In the genomic region with DNA sequence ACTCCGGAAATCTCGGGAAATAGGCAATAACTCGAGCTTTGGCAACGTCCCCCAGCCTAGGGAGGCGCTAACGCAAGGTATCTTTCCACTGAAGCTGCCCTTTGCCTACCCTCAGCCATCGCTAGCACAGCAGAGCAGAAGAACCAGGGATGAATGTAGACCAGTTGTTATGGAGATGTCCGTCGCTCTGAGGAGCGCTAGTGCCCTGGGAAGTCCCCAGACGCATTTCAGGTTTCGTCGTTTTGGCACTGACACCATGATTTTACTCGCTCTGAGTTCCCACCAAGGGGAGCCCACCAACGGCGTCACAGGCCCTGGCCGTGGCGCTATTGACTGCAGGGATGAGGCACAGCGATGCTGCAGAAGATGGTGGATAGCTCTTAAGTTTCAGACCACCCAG, we compare ENCODE assay signal across 12 cellular contexts. TPM values are rescaled to one million over a fixed set of nuclear protein-coding genes. Genes with fewer than 3 reads are reported as not detected.
A peak's percentile ranks its signal among the peaks of the same experiment; 100 is the strongest.
DNase-seq lines count a peak whose midpoint lies in the region; ATAC-seq, FAIRE-seq and TF ChIP-seq lines count a peak whose summit lies in the region.
"Had no signal": no experiment of that assay in that cellular context is flagged by ENCODE, and none has a peak within 500 bp of the region (broad histone marks: within the 10 kb centered on the region; RNA-seq: fewer than 3 reads in every experiment).

No MANE protein-coding gene starts in this region.

- H3K14ac ChIP-seq in H1 (ENCODE audit: insufficient read length): no peak overlapping the region
- H3K14ac ChIP-seq in neuronal stem cell (ENCODE audit: low read length): no peak overlapping the region

- CTCF ChIA-PET in H1 (lab: Charles Lee; ENCODE audit: partially characterized antibody): interaction anchor here (0.8 to 11.2 kb wide), 5 partner anchors 10 to 535 kb away, joined by 3 to 223 read pairs (median 3); a partner anchor contains a TSS

- H3K79me1 ChIP-seq in H1 (ENCODE audit: low read depth, low read length): no peaks in the 10 kb centered on the region
- no peaks in the 10 kb centered on the region for H3K79me1 ChIP-seq in neuronal stem cell (ENCODE audit: low read depth, low read length)

- H3K18ac ChIP-seq in H1 (ENCODE audit: extremely low read depth, low read length): peak overlapping the region; percentile 99
- H3K18ac ChIP-seq in neuronal stem cell (ENCODE audit: low read length): no peak overlapping the region

- TF ChIP-seq RAD21 in H1 (IDR thresholded peaks at IDR 0.05 in 1 of 2, conservative IDR thresholded peaks at IDR 0.05 in 1 of 2; ENCODE audit: low read depth in 2 of 2, low read length in 2 of 2): peak; percentile 50 to 60

- peaks cover 0 to 4% of the 10 kb centered on the region in 2 experiments for H4K20me1 ChIP-seq in H1 (replicated peaks in 1 of 2; ENCODE audit: control insufficient read depth in 1 of 2, insufficient read depth in 2 of 2, low read length in 2 of 2)

- H3K56ac ChIP-seq in H1 (replicated peaks; ENCODE audit: insufficient read length, low read depth, low read length): no peak overlapping the region

- H3K4me2 ChIP-seq in H1 (ENCODE audit: insufficient read depth in 1 of 2, low read depth in 2 of 2, low read length in 2 of 2) (peak overlapping the region; percentile 94 to 97), neuronal stem cell (ENCODE audit: insufficient read depth, low read length, poor library complexity, severe bottlenecking) (peak overlapping the region; percentile 85)

- peaks cover 32% of the 10 kb centered on the region for H3K23me2 ChIP-seq in H1 (ENCODE audit: low read depth, low read length)

- no peak overlapping the region for H3K27ac Mint-ChIP-seq in T-helper 17 cell
- H3K27ac Mint-ChIP-seq: activated naive CD4-positive, alpha-beta T cell treated with anti-CD3 and anti-CD28 coated beads, Interleukin-2, amount 50 U/mL, for 72 hours; stimulated activated memory B cell treated with anti-CD40 and anti-IgM and Interleukin-4, amounts not matched to agents 10 μg/mL and 1 μg/mL and 100 μg/mL, for 72 hours had no signal

- H3K27me3 ChIP-seq in HUES64 (ENCODE audit: insufficient read depth, low read length) (peaks cover 77% of the 10 kb centered on the region), H1 (replicated peaks in 1 of 4; ENCODE audit: control insufficient read depth in 3 of 4, extremely low read depth in 1 of 4, insufficient read depth in 3 of 4, low read length in 3 of 4) (peaks cover 7 to 29% (median 25%) of the 10 kb centered on the region in 4 experiments), neuronal stem cell (ENCODE audit: control insufficient read depth in 3 of 3, insufficient read depth in 3 of 3, low read depth in 1 of 3, low read length in 3 of 3) (peaks cover 12 to 64% (median 34%) of the 10 kb centered on the region in 3 experiments)

- peaks cover 2% of the 10 kb centered on the region for H3K36me3 Mint-ChIP-seq in T-helper 17 cell (ENCODE audit: low read depth)
- H3K36me3 Mint-ChIP-seq: stimulated activated memory B cell treated with anti-CD40 and anti-IgM and Interleukin-4, amounts not matched to agents 10 μg/mL and 1 μg/mL and 100 μg/mL, for 72 hours had no signal

- under 1% methylated on average over 19 of the region's 19 CpGs for WGBS in HUES64
- WGBS in H1 (ENCODE audit: extremely low coverage in 1 of 2, insufficient coverage in 1 of 2, insufficient read length in 1 of 2, insufficient replicate concordance in 2 of 2, low coverage in 1 of 2, low lambda C conversion rate in 2 of 2, missing lambda C conversion rate in 1 of 2), 2 experiments: 3% methylated on average over 13 of the region's 19 CpGs; no CpG with 5 or more reads in 1 of the 2 experiments
- WGBS in neuronal stem cell (ENCODE audit: extremely low coverage in 2 of 2, insufficient read length in 2 of 2, insufficient replicate concordance in 1 of 2), 2 donors: no CpG with 5 or more reads among the region's 19 CpGs

- H2AK5ac ChIP-seq in H1 (ENCODE audit: low read depth, low read length): no peak overlapping the region
- no peak overlapping the region for H2AK5ac ChIP-seq in neuronal stem cell (ENCODE audit: low read depth, low read length)

- H3K27ac ChIP-seq in HUES64 (ENCODE audit: low read depth, low read length): no peak overlapping the region
- no peak overlapping the region; the same call in 1 of the 2 replicates for H3K27ac ChIP-seq in H1 (ENCODE audit: low read depth, low read length)
- no peak overlapping the region for H3K27ac ChIP-seq in neuronal stem cell (replicated peaks; ENCODE audit: low read length)

- H4K5ac ChIP-seq in H1 (ENCODE audit: insufficient read length, low read depth, low read length): peak overlapping the region; percentile 2

- peak overlapping the region; percentile 74 for H2BK20ac ChIP-seq in H1 (ENCODE audit: low read length)

- H2BK12ac ChIP-seq in H1 (ENCODE audit: low read depth, low read length) (peak overlapping the region; percentile 96), neuronal stem cell (ENCODE audit: low read length) (no peak overlapping the region)

- H3K4me3 ChIP-seq in HUES64 (ENCODE audit: low read length) (peak overlapping the region; percentile 65), H1 (ENCODE audit: extremely low read depth in 1 of 4, insufficient read depth in 2 of 4, low read depth in 3 of 4, low read length in 4 of 4) (peak overlapping the region; percentile 53 to 74 (median 64)), neuronal stem cell (ENCODE audit: low read length in 2 of 2) (peak overlapping the region; percentile 42 to 67)

- H2BK120ac ChIP-seq in H1 (replicated peaks; ENCODE audit: low read depth, low read length): no peak overlapping the region
- no peak overlapping the region for H2BK120ac ChIP-seq in neuronal stem cell (ENCODE audit: low read depth, low read length)

- H3K23ac ChIP-seq in H1 (ENCODE audit: insufficient read length): no peak overlapping the region
- no peak overlapping the region for H3K23ac ChIP-seq in neuronal stem cell (ENCODE audit: low read depth, low read length, poor library complexity)

- peak overlapping the region; percentile 84; the same call in 1 of the 2 replicates for H2BK5ac ChIP-seq in H1 (ENCODE audit: low read depth, low read length)
- no peak overlapping the region for H2BK5ac ChIP-seq in neuronal stem cell (ENCODE audit: low read length)

- H3K36me3 ChIP-seq in HUES64 (ENCODE audit: insufficient read depth, low read length) (no peaks in the 10 kb centered on the region), H1 (ENCODE audit: control insufficient read depth in 2 of 4, insufficient read depth in 4 of 4, low read length in 3 of 4) (no peaks in the 10 kb centered on the region), neuronal stem cell (replicated peaks in 1 of 2; ENCODE audit: control insufficient read depth in 2 of 2, insufficient read depth in 2 of 2, low read length in 2 of 2) (no peaks in the 10 kb centered on the region)

- H2AFZ ChIP-seq in H1 (ENCODE audit: low read length): peak overlapping the region; percentile 82
- peak overlapping the region; percentile 91 for H2AFZ ChIP-seq in neuronal stem cell (ENCODE audit: low read length)

- H3K9me3 ChIP-seq in HUES64 (ENCODE audit: insufficient read depth, low read depth, low read length) (no peaks in the 10 kb centered on the region), H1 (ENCODE audit: insufficient read depth in 2 of 2, low read depth in 1 of 2, low read length in 1 of 2) (no peaks in the 10 kb centered on the region), neuronal stem cell (replicated peaks in 1 of 2; ENCODE audit: control insufficient read depth in 2 of 2, insufficient read depth in 1 of 2, low read depth in 1 of 2, low read length in 2 of 2) (no peaks in the 10 kb centered on the region), T-helper 17 cell (ENCODE audit: control insufficient read depth, low read length, poor library complexity, severe bottlenecking) (peaks cover 3% of the 10 kb centered on the region)

- no peaks in the 10 kb centered on the region for H3K79me2 ChIP-seq in H1 (ENCODE audit: control insufficient read depth in 1 of 2, insufficient read depth in 2 of 2, low read length in 2 of 2)

- POLR2A ChIA-PET in H1 (lab: Charles Lee; ENCODE audit: partially characterized antibody): interaction anchor here (0.6 to 9.1 kb wide), 10 partner anchors 18 to 388 kb away, joined by 3 to 191 read pairs (median 3); a partner anchor contains a TSS

- H4K8ac ChIP-seq in H1 (ENCODE audit: extremely low read depth, insufficient read depth, low read length): no peak overlapping the region
- no peak overlapping the region for H4K8ac ChIP-seq in neuronal stem cell (ENCODE audit: low read depth, low read length)

- ATAC-seq in HG03460 (IDR thresholded peaks at IDR 0.05; ENCODE audit: unreplicated experiment): no peak
- no peak for ATAC-seq in T-helper 17 cell
- ATAC-seq: HCT116; stimulated activated memory B cell treated with anti-CD40 and anti-IgM and Interleukin-4, amounts not matched to agents 10 μg/mL and 1 μg/mL and 100 μg/mL, for 72 hours had no signal

- no peak overlapping the region for H3K4me3 Mint-ChIP-seq in T-helper 17 cell
- H3K4me3 Mint-ChIP-seq: stimulated activated memory B cell treated with anti-CD40 and anti-IgM and Interleukin-4, amounts not matched to agents 10 μg/mL and 1 μg/mL and 100 μg/mL, for 72 hours had no signal

- H2BK15ac ChIP-seq in H1 (ENCODE audit: low read length): peak overlapping the region; percentile 65; the same call in 1 of the 2 replicates
- H2BK15ac ChIP-seq in neuronal stem cell (ENCODE audit: low read length): no peak overlapping the region

- peak overlapping the region; percentile 69 for H4K91ac ChIP-seq in H1 (replicated peaks; ENCODE audit: insufficient read length, low read length)
- H4K91ac ChIP-seq in neuronal stem cell (ENCODE audit: low read depth, low read length, poor library complexity): no peak overlapping the region

- FAIRE-seq in H1 (lab: Jason Lieb, UNC): peak; percentile 69
- FAIRE-seq in GM12892 (lab: Jason Lieb, UNC): no peak

- no peak overlapping the region for H3K9ac ChIP-seq in HUES64 (ENCODE audit: low read depth, low read length)
- H3K9ac ChIP-seq in H1 (replicated peaks in 1 of 4; ENCODE audit: extremely low read depth in 1 of 4, low read depth in 3 of 4, low read length in 3 of 4): peak overlapping the region; percentile 0 to 39 (median 22); a peak in 4 of 7 replicates
- H3K9ac ChIP-seq in neuronal stem cell (ENCODE audit: low read depth, low read length, poor library complexity): peak overlapping the region; percentile 61

- peak in 1 of 2 experiments; percentile 35; a peak in 1 of 3 replicates for TF ChIP-seq POLR2A in H1 (IDR thresholded peaks at IDR 0.05; ENCODE audit: control extremely low read depth in 1 of 2, low read depth in 2 of 2, low read length in 2 of 2)
- no peak for TF ChIP-seq POLR2A in GM12892 (IDR thresholded peaks at IDR 0.05; ENCODE audit: low read depth, low read length)

- peaks cover 53% of the 10 kb centered on the region for H3K27me3 Mint-ChIP-seq in T-helper 17 cell

- TF ChIP-seq EP300 in H1 (IDR thresholded peaks at IDR 0.05; ENCODE audit: borderline replicate concordance in 1 of 2, low read depth in 2 of 2, low read length in 2 of 2): no peak

- peak; percentile 27 to 44 (median 40) for TF ChIP-seq CTCF in H1 (IDR thresholded peaks at IDR 0.05; ENCODE audit: control extremely low read depth in 1 of 3, insufficient read depth in 1 of 3, low read depth in 1 of 3, low read length in 3 of 3)

- H3K4ac ChIP-seq in H1 (replicated peaks; ENCODE audit: insufficient read length, low read depth, low read length) (no peak overlapping the region), neuronal stem cell (ENCODE audit: low read length) (no peak overlapping the region)

- H3K4me1 Mint-ChIP-seq in T-helper 17 cell: peaks cover 2% of the 10 kb centered on the region
- H3K4me1 Mint-ChIP-seq: stimulated activated memory B cell treated with anti-CD40 and anti-IgM and Interleukin-4, amounts not matched to agents 10 μg/mL and 1 μg/mL and 100 μg/mL, for 72 hours had no signal

- DNase-seq in ELF-1 (ENCODE audit: low read depth, low spot score) (peak; percentile 23), H1 (ENCODE audit: low read depth in 1 of 2, low spot score in 2 of 2) (peak in 1 of 2 experiments; percentile 66), neuronal stem cell (ENCODE audit: low spot score) (no peak), GM12892 (ENCODE audit: insufficient read length) (no peak), NCI-H1105 (lab: John Stamatoyannopoulos, UW) (no peak), T-helper 17 cell (no peak)
- DNase-seq: foreskin melanocyte had no signal

- H3K4me1 ChIP-seq in HUES64 (ENCODE audit: insufficient read depth, low read length) (peaks cover 12% of the 10 kb centered on the region), H1 (replicated peaks in 1 of 4; ENCODE audit: control insufficient read depth in 3 of 4, insufficient read depth in 4 of 4, low read length in 3 of 4) (peaks cover 4 to 10% (median 6%) of the 10 kb centered on the region in 4 experiments), neuronal stem cell (ENCODE audit: control insufficient read depth in 2 of 2, insufficient read depth in 1 of 2, low read depth in 1 of 2, low read length in 2 of 2) (peaks cover 2 to 3% of the 10 kb centered on the region in 2 donors)

RNA-seq across cellular contexts. Expression of a gene that starts 22.7 kb away (rescaled TPM):
- polyA plus RNA-seq in HUES64 (2013, experiment 1 of 2): 1.00 TPM
- 1.2 TPM for polyA plus RNA-seq in HUES64 (2013, experiment 2 of 2)
- 5.4 and 6.0 TPM in 2 replicates for total RNA-seq in H1 (2021; fragmentation: NEBNext Ultra II Directional; extraction: Animal tissue kit (Norgen Biotek cat#: 25700))
- polyA plus RNA-seq in H1 (2011; rRNA removed): 1.5 and 2.4 TPM in 2 replicates
- 2.4 TPM for polyA plus RNA-seq in H1 (2011; cell fraction: cytosol; rRNA removed)
- polyA plus RNA-seq in H1 (2011; cell fraction: nucleus; rRNA removed): 2.4 TPM
- 3.5 to 5.7 TPM (median 4.2 TPM) in 4 replicates for polyA plus RNA-seq in H1 (2012, experiment 1 of 2)
- 1.4 TPM for polyA plus RNA-seq in H1 (2012, experiment 2 of 2)
- 4.3 TPM for polyA plus RNA-seq in H1 (2013, experiment 1 of 2)
- polyA plus RNA-seq in H1 (2013, experiment 2 of 2): 4.9 TPM
- polyA minus RNA-seq in H1 (2011; rRNA and poly(A)+ RNA removed): 4.7 and 5.4 TPM in 2 replicates
- 3.2 TPM for polyA minus RNA-seq in H1 (2011; cell fraction: cytosol; rRNA and poly(A)+ RNA removed)
- polyA minus RNA-seq in H1 (2011; cell fraction: nucleus; rRNA and poly(A)+ RNA removed): 7.3 TPM
- 1.4 TPM for polyA plus RNA-seq in neuronal stem cell (2013, experiment 1 of 2)
- 1.3 TPM for polyA plus RNA-seq in neuronal stem cell (2013, experiment 2 of 2)
- not detected for polyA plus RNA-seq in GM12892 (2012; ENCODE audit: missing spikeins)
- total RNA-seq in T-helper 17 cell: not detected
- total RNA-seq: activated naive CD4-positive, alpha-beta T cell treated with anti-CD3 and anti-CD28 coated beads, Interleukin-2, amount 50 U/mL, for 72 hours had no signal
